In the genomic region with DNA sequence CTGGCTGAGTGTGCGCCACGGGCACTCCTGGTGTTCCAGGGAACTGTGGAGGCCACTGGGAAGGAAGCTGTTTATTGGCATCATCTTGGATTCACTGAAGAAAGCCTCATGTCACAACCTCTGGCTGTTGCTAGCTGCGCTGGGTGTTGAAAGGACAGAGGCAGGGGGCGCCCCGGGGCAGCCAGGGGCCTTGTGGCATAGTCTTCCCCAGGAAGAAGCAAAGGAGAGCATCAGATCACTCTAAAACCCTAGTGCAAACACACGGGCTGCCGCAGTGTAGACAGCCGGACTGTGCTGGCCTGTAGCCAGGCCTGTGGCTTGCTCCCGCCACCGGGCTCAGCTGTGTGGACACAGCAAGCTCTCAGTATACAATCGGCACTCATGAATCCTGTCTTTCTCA, we compare ENCODE assay signal across 17 cellular contexts. TPM values are rescaled to one million over a fixed set of nuclear protein-coding genes. Genes with fewer than 3 reads are reported as not detected.
DNase-seq lines count a peak whose midpoint lies in the region; ATAC-seq, FAIRE-seq and TF ChIP-seq lines count a peak whose summit lies in the region.
"Had no signal": no experiment of that assay in that cellular context is flagged by ENCODE, and none has a peak within 500 bp of the region (broad histone marks: within the 10 kb centered on the region; RNA-seq: fewer than 3 reads in every experiment).

No MANE protein-coding gene starts in this region.

- no peak overlapping the region for H3K4me3 Mint-ChIP-seq in activated naive CD4-positive, alpha-beta T cell treated with anti-CD3 and anti-CD28 coated beads for 36 hours
- H3K4me3 Mint-ChIP-seq: neural crest cell had no signal

- no peak overlapping the region for H3K27ac Mint-ChIP-seq in activated naive CD4-positive, alpha-beta T cell treated with anti-CD3 and anti-CD28 coated beads for 36 hours

- TF ChIP-seq POLR2A in heart left ventricle (IDR thresholded peaks at IDR 0.05) (no peak), HepG2 (IDR thresholded peaks at IDR 0.05; ENCODE audit: insufficient read depth in 1 of 2, low read depth in 2 of 2, low read length in 2 of 2) (no peak)

- H3K27me3 ChIP-seq in heart left ventricle (no peaks in the 10 kb centered on the region), HepG2 (ENCODE audit: control insufficient read depth in 1 of 2, insufficient read depth in 2 of 2, low read length in 2 of 2) (peaks cover 22 to 90% of the 10 kb centered on the region in 2 experiments)

- TF ChIP-seq CTCF in heart left ventricle (IDR thresholded peaks at IDR 0.05) (no peak), VCaP (conservative IDR thresholded peaks at IDR 0.05) (no peak), HepG2 (CRISPR knock-in tag; IDR thresholded peaks at IDR 0.05) (0 out of 2 replicates have a peak, but pooled peaks have one; percentile 13)

- H3K36me3 ChIP-seq in heart left ventricle (no peaks in the 10 kb centered on the region), HepG2 (replicated peaks in 1 of 2; ENCODE audit: control insufficient read depth in 1 of 2, insufficient read depth in 2 of 2, low read length in 2 of 2) (no peaks in the 10 kb centered on the region)

- no peak for TF ChIP-seq RAD21 in HepG2 (CRISPR knock-in tag; IDR thresholded peaks at IDR 0.05)

- H3K4me1 ChIP-seq in heart left ventricle (peaks cover 0 to 38% (median 2%) of the 10 kb centered on the region in 12 donors), HepG2 (ENCODE audit: insufficient read depth, low read length) (no peaks in the 10 kb centered on the region)

- H4K20me1 ChIP-seq in HepG2 (ENCODE audit: insufficient read depth, low read length) = no peaks in the 10 kb centered on the region; the same call in 1 of the 2 replicates

- DNase-seq in heart left ventricle = peak in 1 of 5 donors; percentile 31
- DNase-seq in Right ventricle myocardium superior = no peak
- DNase-seq in HepG2 (ENCODE audit: low spot score) = peak; percentile 12
- no peak for DNase-seq in SKM-1 treated with dmso at 0.1 percent for 144 hours (lab: John Stamatoyannopoulos, UW; ENCODE audit: unreplicated experiment)
- no peak for DNase-seq in activated naive CD4-positive, alpha-beta T cell treated with anti-CD3 and anti-CD28 coated beads for 36 hours
- DNase-seq: activated gamma-delta T cell treated with Interleukin-2 at 50 U/mL for 16 hours; GM23248; hypothalamus; NCI-H187; SK-N-SH; stimulated activated naive CD4-positive, alpha-beta T cell treated with Interleukin-2 at 50 U/mL for 16 hours had no signal

- no peak overlapping the region for H3K4me2 ChIP-seq in HepG2 (ENCODE audit: low read depth, low read length)
- H3K4me2 ChIP-seq: SK-N-SH had no signal

- ATAC-seq in heart left ventricle (peak in 1 of 4 donors; percentile 38), Right ventricle myocardium superior (ENCODE audit: poor library complexity) (no peak), HepG2 (peak; percentile 52), GM21390 (IDR thresholded peaks at IDR 0.05; ENCODE audit: unreplicated experiment) (no peak), HG02571 (IDR thresholded peaks at IDR 0.05; ENCODE audit: unreplicated experiment) (no peak)

- WGBS in heart left ventricle, 4 donors = 49 to 70% (median 59%) methylated on average over 10 to 11 of the region's 11 CpGs
- whole genome bisulfite sequencing in HepG2 (ENCODE audit: low lambda C conversion rate) = 0% methylated on average over 7 of the region's 11 CpGs

- no peak for FAIRE-seq in HepG2 (lab: Jason Lieb, UNC)

- CTCF ChIA-PET in HepG2 (lab: Yijun Ruan, JAX; ENCODE audit: low intra/inter-chr PET ratio, low total read pairs) = no interaction called here
- CTCF ChIA-PET in activated naive CD4-positive, alpha-beta T cell treated with anti-CD3 and anti-CD28 coated beads for 36 hours (lab: Charles Lee) = no interaction called here

- H3K4me3 ChIP-seq in heart left ventricle (no peak overlapping the region), HepG2 (replicated peaks in 1 of 3; ENCODE audit: insufficient read depth in 1 of 3, low read depth in 2 of 3, low read length in 3 of 3) (no peak overlapping the region)
- H3K4me3 ChIP-seq: GM23248 had no signal

- H3K27me3 Mint-ChIP-seq in activated naive CD4-positive, alpha-beta T cell treated with anti-CD3 and anti-CD28 coated beads for 36 hours (ENCODE audit: low read depth) = peaks cover 3% of the 10 kb centered on the region

- no peaks in the 10 kb centered on the region for H3K79me2 ChIP-seq in HepG2 (ENCODE audit: insufficient read depth, low read length)

- TF ChIP-seq EP300 in HepG2 (IDR thresholded peaks at IDR 0.05; ENCODE audit: low read depth in 2 of 2, low read length in 2 of 2) (no peak), HepG2 (CRISPR knock-in tag; IDR thresholded peaks at IDR 0.05; ENCODE audit: borderline replicate concordance) (no peak)

- H3K36me3 Mint-ChIP-seq in activated naive CD4-positive, alpha-beta T cell treated with anti-CD3 and anti-CD28 coated beads for 36 hours (ENCODE audit: low read depth) = no peaks in the 10 kb centered on the region

- H3K4me1 Mint-ChIP-seq in activated naive CD4-positive, alpha-beta T cell treated with anti-CD3 and anti-CD28 coated beads for 36 hours (ENCODE audit: low read depth) = no peaks in the 10 kb centered on the region

- no TSS peak for BruUV-seq in HepG2 (replicated peaks; lab: Mats Ljungman, UMichigan)

- H3K27ac ChIP-seq in heart left ventricle = peak overlapping the region in 7 of 12 donors; percentile 6 to 74 (median 59)
- peak overlapping the region; percentile 21; the same call in 1 of the 2 replicates for H3K27ac ChIP-seq in VCaP
- no peak overlapping the region for H3K27ac ChIP-seq in HepG2 (ENCODE audit: extremely low read length, insufficient read depth, low read length)
- H3K27ac ChIP-seq: GM23248 had no signal

- no peak overlapping the region for H2AFZ ChIP-seq in HepG2 (ENCODE audit: low read length)
- H2AFZ ChIP-seq: GM23248 had no signal

- H3K9me3 Mint-ChIP-seq in activated naive CD4-positive, alpha-beta T cell treated with anti-CD3 and anti-CD28 coated beads for 36 hours = no peaks in the 10 kb centered on the region
- H3K9me3 Mint-ChIP-seq: neural crest cell had no signal

- H3K9ac ChIP-seq in HepG2 (ENCODE audit: insufficient read depth, low read depth, low read length) = no peak overlapping the region
- H3K9ac ChIP-seq: GM23248, SK-N-SH had no signal

- POLR2A ChIA-PET in HepG2 (lab: Yijun Ruan, JAX) = no interaction called here

- in situ Hi-C loops in HepG2 (cut with HindIII; ENCODE audit: extremely low pct_ligation_motif_present, low pct_unique_long_range_greater_than_20kb) = no loop called here

- intact Hi-C loops in heart left ventricle (cut with DNase I) (no loop called here), Right ventricle myocardium superior (cut with DNase I) (no loop called here), HepG2 (cut with micrococcal nuclease; ENCODE audit: unreplicated experiment) (no loop called here)
- intact Hi-C loops in activated naive CD4-positive, alpha-beta T cell treated with anti-CD3 and anti-CD28 coated beads for 36 hours (cut with micrococcal nuclease) = no loop called here

- H3K9me3 ChIP-seq in heart left ventricle = no peaks in the 10 kb centered on the region
- H3K9me3 ChIP-seq in HepG2 (ENCODE audit: low read length) = no peaks in the 10 kb centered on the region
- H3K9me3 ChIP-seq: SK-N-SH had no signal

TF ChIP-seq in HepG2, 621 proteins besides CTCF, POLR2A, EP300 and RAD21:
- TF ChIP-seq ZMYM3 (CRISPR knock-in tag; IDR thresholded peaks at IDR 0.05) = no peak
- peak; percentile 18; the same call in 1 of the 2 replicates for TF ChIP-seq STAG1 (CRISPR knock-in tag; IDR thresholded peaks at IDR 0.05)
- peak; percentile 95 for TF ChIP-seq ZSCAN20 (CRISPR knock-in tag; IDR thresholded peaks at IDR 0.05; ENCODE audit: borderline replicate concordance)

RNA-seq across cellular contexts. Expression of a gene that starts 23.8 kb away (rescaled TPM):
- 10 to 100 TPM in 7 of 9 donors, 1 to 10 TPM in 2; 7.6 to 44.2 (median 24.0) TPM for total RNA-seq in heart left ventricle
- 1 to 10 TPM; 5.9 to 9.9 TPM for polyA plus RNA-seq in heart left ventricle
- total RNA-seq in Right ventricle myocardium superior = 10.9 TPM
- not detected in 2 replicates for total RNA-seq in HepG2 (2016; rRNA removed; fragmentation: Illumina TruSeq; extraction: Trizol)
- not detected in 2 replicates for total RNA-seq in HepG2 (2016; cell fraction: cytosol; rRNA removed; fragmentation: Illumina TruSeq; extraction: Trizol; ENCODE audit: low read depth)
- total RNA-seq in HepG2 (2016; cell fraction: insoluble cytoplasmic fraction; rRNA removed; fragmentation: Illumina TruSeq; extraction: Trizol) = not detected in 2 replicates
- not detected in 2 replicates for total RNA-seq in HepG2 (2016; cell fraction: membrane; rRNA removed; fragmentation: Illumina TruSeq; extraction: Trizol)
- total RNA-seq in HepG2 (2016; cell fraction: nucleus; rRNA removed; fragmentation: Illumina TruSeq; extraction: Trizol) = not detected in 2 replicates
- polyA plus RNA-seq in HepG2 (2011; rRNA removed) = not detected in 2 replicates
- polyA plus RNA-seq in HepG2 (2011; cell fraction: cytosol; rRNA removed) = not detected in 2 replicates
- not detected in 2 replicates for polyA plus RNA-seq in HepG2 (2011; cell fraction: nucleus; rRNA removed)
- not detected in 2 replicates for polyA plus RNA-seq in HepG2 (2012)
- polyA plus RNA-seq in HepG2 (2016; cell fraction: cytosol; fragmentation: Illumina TruSeq; extraction: Trizol; ENCODE audit: low read depth) = not detected in 2 replicates
- polyA plus RNA-seq in HepG2 (2016; cell fraction: insoluble cytoplasmic fraction; fragmentation: Illumina TruSeq; extraction: Trizol; ENCODE audit: low read depth) = not detected in 2 replicates
- not detected in 2 replicates for polyA plus RNA-seq in HepG2 (2016; cell fraction: membrane; fragmentation: Illumina TruSeq; extraction: Trizol; ENCODE audit: low read depth)
- not detected in 2 replicates for polyA plus RNA-seq in HepG2 (2016; cell fraction: nucleus; fragmentation: Illumina TruSeq; extraction: Trizol; ENCODE audit: insufficient read depth, low read depth)
- not detected in 2 replicates for polyA minus RNA-seq in HepG2 (2011; rRNA and poly(A)+ RNA removed; ENCODE audit: low replicate concordance)
- not detected in 2 replicates for polyA minus RNA-seq in HepG2 (2011; cell fraction: cytosol; rRNA and poly(A)+ RNA removed)
- not detected in 2 replicates for polyA minus RNA-seq in HepG2 (2011; cell fraction: nucleus; rRNA and poly(A)+ RNA removed)
- not detected for total RNA-seq in activated naive CD4-positive, alpha-beta T cell treated with anti-CD3 and anti-CD28 coated beads for 36 hours
- total RNA-seq: dermis microvascular lymphatic vessel endothelial cell, GM23248, lung microvascular endothelial cell had no signal
- polyA plus RNA-seq: GM23248, SK-N-SH had no signal

Comparison
In these comparisons a context has a peak if more than half of its experiments do, and no peak if none do; other contexts are left out.
1. RNA of a gene that starts 23.8 kb away (total RNA-seq): 7.6 to 44.2 TPM in heart left ventricle and 10.9 TPM in Right ventricle myocardium superior (single experiment); not detected in HepG2 and not detected in activated naive CD4-positive, alpha-beta T cell treated with anti-CD3 and anti-CD28 coated beads for 36 hours; every median in the first group is over 4 times any median in the second.